Comparison of ENCODE assay signal across 26 cellular contexts in genomic region chr7:8051373-8051772, GRCh38.
"Had no signal": no experiment of that assay in that cellular context is flagged by ENCODE, and none has a peak within 500 bp of the region (broad histone marks: within the 10 kb centered on the region; RNA-seq: fewer than 3 reads in every experiment).

No MANE protein-coding gene starts in this region.

- H3K4me3 ChIP-seq: breast epithelium, colonic mucosa, esophagus muscularis mucosa, left lung, pancreas, psoas muscle, right atrium auricular region, testis, uterus had no signal

- H3K9me3 ChIP-seq: breast epithelium, colonic mucosa, left lung, pancreas, psoas muscle, testis, uterus had no signal

- H3K4me1 Mint-ChIP-seq: mesothelial cell of epicardium had no signal

- H3K4me3 Mint-ChIP-seq: activated CD4-positive, alpha-beta memory T cell treated with anti-CD3 and anti-CD28 coated beads, Interleukin-2, amount 10 ng/mL, durations not matched to agents 7 days and 5 days; activated CD4-positive, alpha-beta T cell treated with anti-CD3 and anti-CD28 coated beads, Interleukin-2, amount 10 ng/mL, durations not matched to agents 24 days and 14 days; activated naive CD8-positive, alpha-beta T cell treated with anti-CD3 and anti-CD28 coated beads, Interleukin-2, amount 10 ng/mL, durations not matched to agents 7 days and 5 days; central memory CD8-positive, alpha-beta T cell; mesothelial cell of epicardium; naive thymus-derived CD8-positive, alpha-beta T cell; T-helper 1 cell treated with Interleukin-12 subunit alpha and Interleukin-12 subunit beta and Interleukin-4 antibody, amounts not matched to agents 30 μg/mL and 1 μg/mL, for 36 hours; WTC11 had no signal

- H3K4me1 ChIP-seq: breast epithelium, colonic mucosa, esophagus muscularis mucosa, left lung, pancreas, psoas muscle, right atrium auricular region, testis, uterus had no signal

- H3K27ac Mint-ChIP-seq: activated CD4-positive, alpha-beta memory T cell treated with anti-CD3 and anti-CD28 coated beads, Interleukin-2, amount 10 ng/mL, durations not matched to agents 7 days and 5 days; activated CD4-positive, alpha-beta T cell treated with anti-CD3 and anti-CD28 coated beads, Interleukin-2, amount 10 ng/mL, durations not matched to agents 24 days and 14 days; activated naive CD8-positive, alpha-beta T cell treated with anti-CD3 and anti-CD28 coated beads, Interleukin-2, amount 10 ng/mL, durations not matched to agents 7 days and 5 days; activated T-helper 2 cell treated with anti-CD3 and anti-CD28 coated beads, Interferon-gamma antibody, Interleukin-2, Interleukin-4, amounts not matched to agents 10 μg/mL and 5 μg/mL and 100 μg/mL, durations not matched to agents 14 hours and 24 hours and 36 hours; mesothelial cell of epicardium; T-helper 1 cell treated with Interleukin-12 subunit alpha and Interleukin-12 subunit beta and Interleukin-4 antibody, amounts not matched to agents 30 μg/mL and 1 μg/mL, for 36 hours; WTC11 had no signal

- H3K9me3 Mint-ChIP-seq: activated T-helper 2 cell treated with anti-CD3 and anti-CD28 coated beads, Interferon-gamma antibody, Interleukin-2, Interleukin-4, amounts not matched to agents 10 μg/mL and 5 μg/mL and 100 μg/mL, durations not matched to agents 14 hours and 24 hours and 36 hours; central memory CD8-positive, alpha-beta T cell; T-helper 1 cell treated with Interleukin-12 subunit alpha and Interleukin-12 subunit beta and Interleukin-4 antibody, amounts not matched to agents 30 μg/mL and 1 μg/mL, for 36 hours; WTC11 had no signal

- ATAC-seq: left lung; naive thymus-derived CD8-positive, alpha-beta T cell; pancreas; psoas muscle; WTC11 had no signal

- H3K27ac ChIP-seq: breast epithelium, colonic mucosa, esophagus muscularis mucosa, pancreas, psoas muscle, right atrium auricular region, testis, uterus had no signal

- H3K27me3 ChIP-seq: breast epithelium, colonic mucosa, esophagus muscularis mucosa, left lung, pancreas, right atrium auricular region, testis, uterus had no signal

- DNase-seq: activated CD4-positive, alpha-beta memory T cell treated with anti-CD3 and anti-CD28 coated beads, Interleukin-2, amount 10 ng/mL, durations not matched to agents 7 days and 5 days; activated CD4-positive, alpha-beta T cell treated with anti-CD3 and anti-CD28 coated beads, Interleukin-2, amount 10 ng/mL, durations not matched to agents 24 days and 14 days; activated naive CD4-positive, alpha-beta T cell; activated naive CD8-positive, alpha-beta T cell treated with anti-CD3 and anti-CD28 coated beads, Interleukin-2, amount 10 ng/mL, durations not matched to agents 7 days and 5 days; activated T-cell treated with anti-CD3 and anti-CD28 coated beads, Interleukin-2, amount 50 U/mL, for 1 hour; amniotic stem cell; colonic mucosa; hippocampal formation; kidney glomerular epithelial cell; left lung; naive thymus-derived CD8-positive, alpha-beta T cell; pancreas; psoas muscle; stimulated activated CD4-positive, alpha-beta T cell treated with anti-CD3 and anti-CD28 coated beads, Interleukin-4, amount 100 ng/mL, for 4 hours; T1000; testis; trophoblast cell; uterus had no signal

- H3K27me3 Mint-ChIP-seq: activated CD4-positive, alpha-beta memory T cell treated with anti-CD3 and anti-CD28 coated beads, Interleukin-2, amount 10 ng/mL, durations not matched to agents 7 days and 5 days; activated CD4-positive, alpha-beta T cell treated with anti-CD3 and anti-CD28 coated beads, Interleukin-2, amount 10 ng/mL, durations not matched to agents 24 days and 14 days; activated naive CD8-positive, alpha-beta T cell treated with anti-CD3 and anti-CD28 coated beads, Interleukin-2, amount 10 ng/mL, durations not matched to agents 7 days and 5 days; central memory CD8-positive, alpha-beta T cell; naive thymus-derived CD8-positive, alpha-beta T cell had no signal
